23 cellular contexts compared by ENCODE assay signal in genomic region chr4:71537551-71538065, GRCh38.
DNase-seq lines count a peak whose midpoint lies in the region; FAIRE-seq and TF ChIP-seq lines count a peak whose summit lies in the region.
"Had no signal": no experiment of that assay in that cellular context is flagged by ENCODE, and none has a peak within 500 bp of the region (broad histone marks: within the 10 kb centered on the region; RNA-seq: fewer than 3 reads in every experiment).

No MANE protein-coding gene starts in this region.

- in situ Hi-C loops in G401 (cut with HindIII; ENCODE audit: low sequenced_read_pairs), result no loop called here

- H3K9me3 ChIP-seq in astrocyte (ENCODE audit: insufficient read depth, low read depth, low read length), result no peaks in the 10 kb centered on the region
- H3K9me3 ChIP-seq: BLaER1, Caco-2 had no signal

- H3K27ac Mint-ChIP-seq in astrocyte (ENCODE audit: unreplicated experiment) (no peak overlapping the region), progenitor cell of endocrine pancreas (peak overlapping the region; percentile 1)
- H3K27ac Mint-ChIP-seq: B cell; CD4-positive, CD25-positive, alpha-beta regulatory T cell; CD8-positive, alpha-beta T cell had no signal

- H4K20me1 ChIP-seq in astrocyte (ENCODE audit: insufficient read depth, low read length), result no peaks in the 10 kb centered on the region
- H4K20me1 ChIP-seq: BLaER1 had no signal

- no peak overlapping the region for H2AFZ ChIP-seq in astrocyte (ENCODE audit: low read depth, low read length)
- H2AFZ ChIP-seq: GM23248 had no signal

- no peaks in the 10 kb centered on the region for H3K36me3 Mint-ChIP-seq in astrocyte (ENCODE audit: low read depth, unreplicated experiment)
- peaks cover 62% of the 10 kb centered on the region for H3K36me3 Mint-ChIP-seq in progenitor cell of endocrine pancreas (ENCODE audit: insufficient read depth)
- H3K36me3 Mint-ChIP-seq: CD4-positive, CD25-positive, alpha-beta regulatory T cell; CD8-positive, alpha-beta T cell had no signal

- H3K79me2 ChIP-seq in astrocyte (ENCODE audit: insufficient read depth, low read length), result no peaks in the 10 kb centered on the region

- H3K27ac ChIP-seq in astrocyte (ENCODE audit: low read depth, low read length), result no peak overlapping the region
- H3K27ac ChIP-seq: 22Rv1, BLaER1, C4-2B, GM23248 had no signal

- no peak overlapping the region for H3K4me3 ChIP-seq in astrocyte (ENCODE audit: insufficient read depth, low read depth, low read length)
- H3K4me3 ChIP-seq: BLaER1, GM12878, GM23248 had no signal

- H3K27me3 Mint-ChIP-seq in astrocyte (ENCODE audit: low read depth, unreplicated experiment), result no peaks in the 10 kb centered on the region
- no peaks in the 10 kb centered on the region for H3K27me3 Mint-ChIP-seq in progenitor cell of endocrine pancreas
- H3K27me3 Mint-ChIP-seq: B cell; CD4-positive, CD25-positive, alpha-beta regulatory T cell had no signal

- H3K4me1 Mint-ChIP-seq in astrocyte (ENCODE audit: low read depth, unreplicated experiment), result peaks cover 6% of the 10 kb centered on the region
- H3K4me1 Mint-ChIP-seq in progenitor cell of endocrine pancreas (ENCODE audit: low read depth), result peaks cover 26% of the 10 kb centered on the region
- H3K4me1 Mint-ChIP-seq: CD4-positive, CD25-positive, alpha-beta regulatory T cell had no signal

- TF ChIP-seq CTCF in astrocyte (IDR thresholded peaks at IDR 0.05; ENCODE audit: insufficient read depth, low read depth, low read length) (no peak), progenitor cell of endocrine pancreas (IDR thresholded peaks at IDR 0.05; ENCODE audit: unreplicated experiment) (no peak)

- FAIRE-seq in astrocyte (lab: Jason Lieb, UNC), result no peak
- FAIRE-seq: A204.1, GM12878, H1 had no signal

- no peak overlapping the region for H3K9ac ChIP-seq in astrocyte (ENCODE audit: low read length)
- H3K9ac ChIP-seq: BLaER1, GM23248 had no signal

- H3K4me3 Mint-ChIP-seq in astrocyte (ENCODE audit: unreplicated experiment) (no peak overlapping the region), progenitor cell of endocrine pancreas (ENCODE audit: low read depth) (no peak overlapping the region)
- H3K4me3 Mint-ChIP-seq: B cell; CD4-positive, CD25-positive, alpha-beta regulatory T cell; CD8-positive, alpha-beta T cell had no signal

- no peak overlapping the region for H3K4me2 ChIP-seq in astrocyte (ENCODE audit: low read length)
- H3K4me2 ChIP-seq: BLaER1 had no signal

- peak; percentile 96 for DNase-seq in G401 (ENCODE audit: low spot score)
- DNase-seq in astrocyte (ENCODE audit: low read depth), result peak; percentile 29
- DNase-seq in cerebellum (ENCODE audit: low spot score), result peak; percentile 74
- no peak for DNase-seq in progenitor cell of endocrine pancreas (ENCODE audit: low spot score, unreplicated experiment)
- no peak for DNase-seq in NCI-H1092 (lab: John Stamatoyannopoulos, UW)
- no peak for DNase-seq in cortex of kidney (lab: John Stamatoyannopoulos, UW)
- DNase-seq in NCI-H345 (lab: John Stamatoyannopoulos, UW), result no peak
- no peak for DNase-seq in HCEC 1CT
- DNase-seq: Caco-2; CD4-positive, CD25-positive, alpha-beta regulatory T cell; CD8-positive, alpha-beta T cell; DMS153; DND-41; GDM1; GM23248; H7 had no signal

- H3K27me3 ChIP-seq in astrocyte (ENCODE audit: insufficient read depth, low read length), result no peaks in the 10 kb centered on the region
- H3K27me3 ChIP-seq: BLaER1 had no signal

- H3K36me3 ChIP-seq in astrocyte (ENCODE audit: insufficient read depth, low read length), result no peaks in the 10 kb centered on the region
- H3K36me3 ChIP-seq: BLaER1 had no signal

- H3K9me3 Mint-ChIP-seq in astrocyte (ENCODE audit: unreplicated experiment) (no peaks in the 10 kb centered on the region), progenitor cell of endocrine pancreas (ENCODE audit: low read depth) (no peaks in the 10 kb centered on the region)
- H3K9me3 Mint-ChIP-seq: CD8-positive, alpha-beta T cell had no signal

- no peaks in the 10 kb centered on the region for H3K4me1 ChIP-seq in astrocyte (ENCODE audit: insufficient read depth, low read length)
- H3K4me1 ChIP-seq: Caco-2 had no signal

Comparison
In these comparisons a context has a peak if more than half of its experiments do, and no peak if none do; other contexts are left out.
1. DNase-seq: peak in G401 (single experiment), astrocyte (single experiment) and cerebellum (single experiment); none in progenitor cell of endocrine pancreas (single experiment), NCI-H1092 (single experiment), cortex of kidney (single experiment), NCI-H345 (single experiment) and HCEC 1CT (single experiment).